1 cellular context compared by ENCODE assay signal in the genomic region with DNA sequence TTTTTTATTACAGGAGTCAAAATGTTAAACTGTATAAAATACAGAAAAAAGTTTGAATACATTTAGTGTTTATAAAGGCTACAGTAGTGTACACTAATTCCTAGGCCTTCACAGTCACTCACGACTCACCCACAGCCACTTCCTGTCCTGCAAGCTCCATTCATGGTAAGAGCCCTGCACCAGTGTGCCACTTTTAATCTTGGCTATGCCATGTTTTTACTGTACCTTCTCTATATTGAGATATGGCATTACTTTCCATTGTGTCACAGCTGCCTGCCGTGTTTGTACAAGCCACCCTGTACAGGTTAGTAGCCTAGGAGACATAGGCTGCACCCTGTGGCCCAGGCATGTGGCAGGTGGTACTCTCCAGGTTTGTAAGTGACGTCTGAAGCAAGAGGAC.
TF ChIP-seq lines count a peak whose summit lies in the region.

No MANE protein-coding gene starts in this region.

TF ChIP-seq in SK-N-SH, 30 proteins besides CTCF, POLR2A, EP300 and RAD21:
- no peak for TF ChIP-seq PBX3 (IDR thresholded peaks at IDR 0.05)
- no peak for TF ChIP-seq JUND (IDR thresholded peaks at IDR 0.05)
- TF ChIP-seq YY1 (IDR thresholded peaks at IDR 0.05; ENCODE audit: low read depth) = no peak
- no peak for TF ChIP-seq FOXJ3 (CRISPR knock-in tag; IDR thresholded peaks at IDR 0.05)
- no peak for TF ChIP-seq MAX (IDR thresholded peaks at IDR 0.05; ENCODE audit: low read depth)
- TF ChIP-seq SIN3A (IDR thresholded peaks at IDR 0.05; ENCODE audit: borderline replicate concordance, low read depth, low read length) = no peak
- TF ChIP-seq TCF12 (IDR thresholded peaks at IDR 0.05) = no peak
